Comparison of ENCODE assay signal across 8 cellular contexts in the genomic region with DNA sequence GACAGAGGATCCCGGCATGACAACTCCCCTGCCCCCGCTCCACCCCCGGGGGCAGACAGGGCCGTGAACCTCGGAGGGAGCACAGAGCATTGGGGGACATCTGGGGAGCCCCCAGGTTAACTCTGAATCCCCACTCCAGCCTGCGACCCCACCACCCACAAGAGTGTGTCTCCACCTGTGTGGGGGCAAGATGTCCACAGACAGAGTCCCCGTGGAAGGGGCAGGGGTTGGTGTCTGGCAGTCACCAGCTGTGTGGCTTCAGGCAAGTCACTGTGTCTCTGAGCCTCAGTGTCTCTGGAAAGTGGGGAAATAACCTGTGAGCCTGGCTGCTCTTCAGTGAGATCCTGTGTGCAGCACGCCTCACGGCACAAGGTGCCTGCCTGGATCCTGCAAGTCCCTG.
"Had no signal": no experiment of that assay in that cellular context is flagged by ENCODE, and none has a peak within 500 bp of the region (broad histone marks: within the 10 kb centered on the region; RNA-seq: fewer than 3 reads in every experiment).

No MANE protein-coding gene starts in this region.

- DNase-seq: GM23248, GOT3, H9, HCEC 1CT, KG1 had no signal

- H3K9ac ChIP-seq: GM23248 had no signal

- FAIRE-seq: H54, HTR-8/SVneo, K562 had no signal

- H3K4me3 ChIP-seq: GM23248, K562 had no signal

- H2AFZ ChIP-seq: GM23248 had no signal

- H3K4me3 Mint-ChIP-seq: H9 had no signal

- ATAC-seq: K562 had no signal

- H3K27ac ChIP-seq: GM23248 had no signal
